ENCODE assay signal across 9 cellular contexts in genomic region chr4:10160280-10160856, GRCh38. TPM values are rescaled to one million over a fixed set of nuclear protein-coding genes. Genes with fewer than 3 reads are reported as not detected.
DNase-seq lines count a peak whose midpoint lies in the region; ATAC-seq, FAIRE-seq and TF ChIP-seq lines count a peak whose summit lies in the region.
"Had no signal": no experiment of that assay in that cellular context is flagged by ENCODE, and none has a peak within 500 bp of the region (broad histone marks: within the 10 kb centered on the region; RNA-seq: fewer than 3 reads in every experiment).

No MANE protein-coding gene starts in this region.

- H3K27me3 Mint-ChIP-seq in CD4-positive, alpha-beta memory T cell: peaks cover 0 to 1% of the 10 kb centered on the region in 2 donors

- in situ Hi-C loops in KBM-7 (cut with MboI; ENCODE audit: low pct_unique_long_range_greater_than_20kb, low sequenced_read_pairs): loop anchor here (10.0 to 25.0 kb wide), 2 partner anchors 244 to 377 kb away; no protein-coding TSS in a partner anchor

- WGBS in sigmoid colon, 2 donors: 53 to 69% methylated on average over 7 of the region's 7 CpGs

- TF ChIP-seq POLR2A in sigmoid colon (IDR thresholded peaks at IDR 0.05): no peak

- no peak for TF ChIP-seq EP300 in sigmoid colon (IDR thresholded peaks at IDR 0.05)

- TF ChIP-seq CTCF in bronchial epithelial cell (IDR thresholded peaks at IDR 0.05; ENCODE audit: insufficient read depth, low read length, severe bottlenecking): peak; percentile 26
- peak; percentile 11 for TF ChIP-seq CTCF in lower lobe of right lung (IDR thresholded peaks at IDR 0.05)
- TF ChIP-seq CTCF in sigmoid colon (IDR thresholded peaks at IDR 0.05): peak in 2 of 4 experiments; percentile 12 to 22

- no peaks in the 10 kb centered on the region for H3K36me3 Mint-ChIP-seq in CD4-positive, alpha-beta memory T cell
- no peaks in the 10 kb centered on the region for H3K36me3 Mint-ChIP-seq in stimulated activated effector memory CD8-positive, alpha-beta T cell treated with anti-CD3 and anti-CD28 coated beads, Interleukin-12 subunit alpha, Interleukin-12 subunit beta, amount 100 ng/mL, for 72 hours
- H3K36me3 Mint-ChIP-seq: brain had no signal

- FAIRE-seq in bronchial epithelial cell (lab: Jason Lieb, UNC): no peak

- peaks cover 41% of the 10 kb centered on the region for H3K4me1 ChIP-seq in CD4-positive, alpha-beta memory T cell (ENCODE audit: insufficient read depth, low read length)
- H3K4me1 ChIP-seq in lower lobe of right lung (no peaks in the 10 kb centered on the region), sigmoid colon (peaks cover 0 to 33% (median 23%) of the 10 kb centered on the region in 4 donors)

- H3K9me3 ChIP-seq in CD4-positive, alpha-beta memory T cell (ENCODE audit: control insufficient read depth in 1 of 2, low read length in 2 of 2): no peaks in the 10 kb centered on the region
- H3K9me3 ChIP-seq in lower lobe of right lung (no peaks in the 10 kb centered on the region), sigmoid colon (no peaks in the 10 kb centered on the region)

- CTCF ChIA-PET in CD4-positive, alpha-beta memory T cell (lab: Charles Lee; ENCODE audit: partially characterized antibody): interaction anchor here (0.9 to 7.3 kb wide), 19 partner anchors 8 to 392 kb away, joined by 3 to 66 read pairs (median 4); partner anchors contain the start of gene WDR1

- intact Hi-C loops in CD4-positive, alpha-beta memory T cell (cut with micrococcal nuclease): loop anchor here (1.0 to 5.0 kb wide), 3 partner anchors 143 to 378 kb away; partner anchors contain the start of gene ZNF518B
- intact Hi-C loops in lower lobe of right lung (cut with DNase I) (loop anchor here (5.0 kb wide), 1 partner anchor 242 kb away; no protein-coding TSS in a partner anchor), sigmoid colon (cut with DNase I) (no loop called here)

- ATAC-seq in lower lobe of right lung: no peak
- ATAC-seq in stimulated activated effector memory CD8-positive, alpha-beta T cell treated with anti-CD3 and anti-CD28 coated beads, Interleukin-12 subunit alpha, Interleukin-12 subunit beta, amount 100 ng/mL, for 72 hours: no peak
- no peak for ATAC-seq in HG02588 (IDR thresholded peaks at IDR 0.05; ENCODE audit: unreplicated experiment)

- H3K4me3 ChIP-seq in CD4-positive, alpha-beta memory T cell (ENCODE audit: low read length in 2 of 2): no peak overlapping the region
- H3K4me3 ChIP-seq in bronchial epithelial cell (ENCODE audit: low read depth, low read length) (no peak overlapping the region), lower lobe of right lung (no peak overlapping the region), sigmoid colon (no peak overlapping the region)

- peaks cover 22 to 49% (median 33%) of the 10 kb centered on the region in 4 donors for H3K4me1 Mint-ChIP-seq in CD4-positive, alpha-beta memory T cell
- peaks cover 5% of the 10 kb centered on the region for H3K4me1 Mint-ChIP-seq in stimulated activated effector memory CD8-positive, alpha-beta T cell treated with anti-CD3 and anti-CD28 coated beads, Interleukin-12 subunit alpha, Interleukin-12 subunit beta, amount 100 ng/mL, for 72 hours

- H3K27ac Mint-ChIP-seq in CD4-positive, alpha-beta memory T cell: peak overlapping the region in 4 of 7 donors; percentile 36 to 93 (median 50)
- no peak overlapping the region for H3K27ac Mint-ChIP-seq in stimulated activated effector memory CD8-positive, alpha-beta T cell treated with anti-CD3 and anti-CD28 coated beads, Interleukin-12 subunit alpha, Interleukin-12 subunit beta, amount 100 ng/mL, for 72 hours
- H3K27ac Mint-ChIP-seq: brain had no signal

- no peaks in the 10 kb centered on the region for H3K9me3 Mint-ChIP-seq in CD4-positive, alpha-beta memory T cell
- no peaks in the 10 kb centered on the region for H3K9me3 Mint-ChIP-seq in stimulated activated effector memory CD8-positive, alpha-beta T cell treated with anti-CD3 and anti-CD28 coated beads, Interleukin-12 subunit alpha, Interleukin-12 subunit beta, amount 100 ng/mL, for 72 hours
- H3K9me3 Mint-ChIP-seq: brain had no signal

- POLR2A ChIA-PET in CD4-positive, alpha-beta memory T cell (lab: Charles Lee; ENCODE audit: partially characterized antibody): interaction anchor here (1.1 kb wide), 1 partner anchor 43 kb away, joined by 3 read pairs; no protein-coding TSS in a partner anchor

- peak in 2 of 5 donors; percentile 10 to 28 for DNase-seq in CD4-positive, alpha-beta memory T cell
- DNase-seq in KBM-7 (peak; percentile 49), bronchial epithelial cell (ENCODE audit: low read depth) (peak; percentile 42), lower lobe of right lung (no peak), retina (no peak), sigmoid colon (no peak)
- DNase-seq in stimulated activated effector memory CD8-positive, alpha-beta T cell treated with anti-CD3 and anti-CD28 coated beads, Interleukin-12 subunit alpha, Interleukin-12 subunit beta, amount 100 ng/mL, for 72 hours (ENCODE audit: low spot score in 2 of 2): no peak

- H3K36me3 ChIP-seq in CD4-positive, alpha-beta memory T cell (ENCODE audit: insufficient read depth, low read length): no peaks in the 10 kb centered on the region
- H3K36me3 ChIP-seq in bronchial epithelial cell (ENCODE audit: control insufficient read depth, insufficient read depth, low read length) (no peaks in the 10 kb centered on the region), lower lobe of right lung (no peaks in the 10 kb centered on the region), sigmoid colon (no peaks in the 10 kb centered on the region)

- no peak overlapping the region for H3K27ac ChIP-seq in CD4-positive, alpha-beta memory T cell (ENCODE audit: low read depth, low read length)
- H3K27ac ChIP-seq in lower lobe of right lung (no peak overlapping the region), sigmoid colon (no peak overlapping the region)

- peak overlapping the region in 2 of 8 donors; percentile 30 to 48 for H3K4me3 Mint-ChIP-seq in CD4-positive, alpha-beta memory T cell
- no peak overlapping the region for H3K4me3 Mint-ChIP-seq in stimulated activated effector memory CD8-positive, alpha-beta T cell treated with anti-CD3 and anti-CD28 coated beads, Interleukin-12 subunit alpha, Interleukin-12 subunit beta, amount 100 ng/mL, for 72 hours
- H3K4me3 Mint-ChIP-seq: brain had no signal

- no peaks in the 10 kb centered on the region for H3K27me3 ChIP-seq in CD4-positive, alpha-beta memory T cell (ENCODE audit: insufficient read depth, low read length)
- H3K27me3 ChIP-seq in bronchial epithelial cell (ENCODE audit: control insufficient read depth, insufficient read depth, low read length) (peaks cover 5% of the 10 kb centered on the region), lower lobe of right lung (ENCODE audit: low read depth) (no peaks in the 10 kb centered on the region), sigmoid colon (no peaks in the 10 kb centered on the region)

RNA-seq across cellular contexts. Expression of gene WDR1, which starts 43.8 kb away (rescaled TPM):
- 100 to 1,000 TPM; 295 to 298 TPM for total RNA-seq in CD4-positive, alpha-beta memory T cell
- polyA plus RNA-seq in CD4-positive, alpha-beta memory T cell: 100 to 1,000 TPM; 337 to 348 TPM
- total RNA-seq in bronchial epithelial cell: 290 and 315 TPM in 2 replicates
- 233 TPM for total RNA-seq in lower lobe of right lung
- 100 to 1,000 TPM; 171 to 267 (median 238) TPM for total RNA-seq in sigmoid colon
- polyA plus RNA-seq in sigmoid colon: 100 to 1,000 TPM; 200 to 267 (median 247) TPM

Comparison
In these comparisons a context has a peak if more than half of its experiments do, and no peak if none do; other contexts are left out.
1. DNase-seq: peak in KBM-7 (single experiment) and bronchial epithelial cell (single experiment); none in lower lobe of right lung (single experiment), stimulated activated effector memory CD8-positive, alpha-beta T cell treated with anti-CD3 and anti-CD28 coated beads, Interleukin-12 subunit alpha, Interleukin-12 subunit beta, amount 100 ng/mL, for 72 hours (0 of 2), retina (single experiment) and sigmoid colon (single experiment).